Comparison of ENCODE assay signal across 8 cellular contexts in genomic region chr11:122202951-122203456, GRCh38.
A peak's percentile ranks its signal among the peaks of the same experiment; 100 is the strongest.
DNase-seq lines count a peak whose midpoint lies in the region; ATAC-seq, FAIRE-seq and TF ChIP-seq lines count a peak whose summit lies in the region.

No MANE protein-coding gene starts in this region.

- TF ChIP-seq POLR2A in K562 (conservative IDR thresholded peaks at IDR 0.05), result no peak

- no peaks in the 10 kb centered on the region for H4K20me1 ChIP-seq in K562 (replicated peaks; ENCODE audit: control insufficient read depth, insufficient read depth, low read length)

- no peak for FAIRE-seq in K562 (lab: Jason Lieb, UNC)

- TF ChIP-seq CTCF in K562 (IDR thresholded peaks at IDR 0.05 in 2 of 3, conservative IDR thresholded peaks at IDR 0.05 in 1 of 3; ENCODE audit: insufficient read depth in 2 of 3, low read depth in 1 of 3, low read length in 3 of 3), result peak; percentile 52 to 68 (median 56)

- WGBS in K562 (ENCODE audit: insufficient coverage, low coverage, missing lambda C conversion rate), result 2% methylated on average over 19 of the region's 19 CpGs

- in situ Hi-C loops in SK-MEL-5 (cut with HindIII; ENCODE audit: low pct_unique_long_range_greater_than_20kb, low sequenced_read_pairs), result no loop called here
- in situ Hi-C loops in K562 (cut with MboI), result no loop called here

- no peak overlapping the region for H2AFZ ChIP-seq in K562 (ENCODE audit: low read depth, low read length)

- H3K27ac ChIP-seq in K562 (ENCODE audit: extremely low read depth, low read depth, low read length), result no peak overlapping the region

- POLR2A ChIA-PET in K562 (lab: Yijun Ruan, JAX), result no interaction called here

- intact Hi-C loops in K562 (cut with micrococcal nuclease), result loop anchor here (1.0 kb wide), 1 partner anchor 547 kb away; no protein-coding TSS in a partner anchor

- H3K79me2 ChIP-seq in K562 (ENCODE audit: control insufficient read depth, insufficient read depth, low read length), result no peaks in the 10 kb centered on the region

- TF ChIP-seq EP300 in K562 (IDR thresholded peaks at IDR 0.05; ENCODE audit: low read length), result no peak

- H3K4me1 ChIP-seq in K562 (replicated peaks in 1 of 2; ENCODE audit: control insufficient read depth in 2 of 2, insufficient read depth in 2 of 2, low read length in 2 of 2), result no peaks in the 10 kb centered on the region
- H3K4me1 ChIP-seq in skeletal muscle satellite cell (ENCODE audit: control insufficient read depth, insufficient read depth, low read length), result peaks cover 83% of the 10 kb centered on the region

- H3K9ac ChIP-seq in K562 (ENCODE audit: insufficient read depth in 1 of 2, low read depth in 2 of 2, low read length in 2 of 2) (no peak overlapping the region), skeletal muscle satellite cell (ENCODE audit: low read depth, low read length) (peak overlapping the region; percentile 90)

- H3K27me3 ChIP-seq in K562 (ENCODE audit: control insufficient read depth in 2 of 2, insufficient read depth in 2 of 2, low read length in 2 of 2) (no peaks in the 10 kb centered on the region), skeletal muscle satellite cell (ENCODE audit: control insufficient read depth, insufficient read depth, low read length) (no peaks in the 10 kb centered on the region)

- H3K9me3 ChIP-seq in K562 (replicated peaks; ENCODE audit: control insufficient read depth, insufficient read depth, low read depth, low read length) (no peaks in the 10 kb centered on the region), skeletal muscle satellite cell (replicated peaks; ENCODE audit: low read length) (no peaks in the 10 kb centered on the region)

- no peaks in the 10 kb centered on the region for H3K9me1 ChIP-seq in K562 (ENCODE audit: control insufficient read depth, insufficient read depth, low read length)

- H3K36me3 ChIP-seq in K562 (ENCODE audit: control insufficient read depth, insufficient read depth, low read length) (no peaks in the 10 kb centered on the region), skeletal muscle satellite cell (ENCODE audit: insufficient read depth, low read length) (no peaks in the 10 kb centered on the region)

- H3K4me2 ChIP-seq in K562 (ENCODE audit: insufficient read depth, low read length) (no peak overlapping the region), skeletal muscle satellite cell (ENCODE audit: low read length) (peak overlapping the region; percentile 89)

- DNase-seq in AG20443 (ENCODE audit: low spot score), result peak; percentile 83
- DNase-seq in SK-MEL-5 (ENCODE audit: low read depth, low spot score), result peak; percentile 73
- DNase-seq in K562 (ENCODE audit: extremely low read depth in 1 of 4, low spot score in 3 of 4), result peak; percentile 16 to 57 (median 52)
- DNase-seq in iPS-NIHi11 (ENCODE audit: low spot score), result peak; percentile 85
- DNase-seq in cerebellar nuclear complex (lab: John Stamatoyannopoulos, UW), result no peak

- TF ChIP-seq RAD21 in K562 (CRISPR knock-in tag; conservative IDR thresholded peaks at IDR 0.05 in 1 of 2, IDR thresholded peaks at IDR 0.05 in 1 of 2), result peak; percentile 27 to 51; a peak in 3 of 4 replicates

- no TSS peak for BruUV-seq in K562 (replicated peaks; lab: Mats Ljungman, UMichigan)

- peak; percentile 87 for ATAC-seq in GM18867 (IDR thresholded peaks at IDR 0.05; ENCODE audit: unreplicated experiment)
- ATAC-seq in HG03354 (IDR thresholded peaks at IDR 0.05; ENCODE audit: poor library complexity, severe bottlenecking, unreplicated experiment), result peak; percentile 89
- peak; percentile 86 for ATAC-seq in K562

- H3K4me3 ChIP-seq in K562 (no peak overlapping the region), skeletal muscle satellite cell (ENCODE audit: low read length) (peak overlapping the region; percentile 73)

- CTCF ChIA-PET in K562 (lab: Yijun Ruan, JAX; ENCODE audit: low intra/inter-chr PET ratio), result no interaction called here

TF ChIP-seq in K562, 482 proteins besides CTCF, POLR2A, EP300 and RAD21:
- TF ChIP-seq SMC3 (conservative IDR thresholded peaks at IDR 0.05; ENCODE audit: insufficient read depth, low read depth, low read length) (peak; percentile 50; the same call in 1 of the 2 replicates), ZC3H4 (CRISPR knock-in tag; IDR thresholded peaks at IDR 0.05; ENCODE audit: borderline replicate concordance) (no peak), MAZ (CRISPR knock-in tag; conservative IDR thresholded peaks at IDR 0.05 in 1 of 2, IDR thresholded peaks at IDR 0.05 in 1 of 2) (no peak), SRSF9 (IDR thresholded peaks at IDR 0.05; ENCODE audit: borderline replicate concordance, low read depth, low read length) (no peak)

Comparison
In these comparisons a context has a peak if more than half of its experiments do, and no peak if none do; other contexts are left out.
1. DNase-seq: peak in AG20443 (single experiment), SK-MEL-5 (single experiment), K562 (4 of 4) and iPS-NIHi11 (single experiment); none in cerebellar nuclear complex (0 of 2).
2. Peak in every context shown above with its lines, with median percentiles within 50 percentile points of each other: ATAC-seq.